24 cellular contexts compared by ENCODE assay signal in genomic region chr9:69621735-69622460, GRCh38. TPM values are rescaled to one million over a fixed set of nuclear protein-coding genes. Genes with fewer than 3 reads are reported as not detected.
"Had no signal": no experiment of that assay in that cellular context is flagged by ENCODE, and none has a peak within 500 bp of the region (broad histone marks: within the 10 kb centered on the region; RNA-seq: fewer than 3 reads in every experiment).

No MANE protein-coding gene starts in this region.

- H3K27ac ChIP-seq: adrenal gland, cardiac muscle cell, ovary, psoas muscle, skin epidermis, suprapubic skin, vagina had no signal

- H3K4me1 ChIP-seq: adrenal gland, psoas muscle had no signal

- H3K27ac Mint-ChIP-seq: activated CD8-positive, alpha-beta T cell treated with anti-CD3 and anti-CD28 coated beads, Interleukin-2, amount 10 ng/mL, durations not matched to agents 7 days and 5 days; activated naive CD4-positive, alpha-beta T cell treated with anti-CD3 and anti-CD28 coated beads, Interleukin-2, amount 50 U/mL, for 24 hours; endodermal cell; immature natural killer cell; memory B cell; naive thymus-derived CD4-positive, alpha-beta T cell; stimulated activated naive CD8-positive, alpha-beta T cell treated with anti-CD3 and anti-CD28 coated beads, Interleukin-15, amount 100 ng/mL, for 72 hours; T-cell had no signal

- H3K36me3 Mint-ChIP-seq: activated naive CD4-positive, alpha-beta T cell treated with anti-CD3 and anti-CD28 coated beads, Interleukin-2, amount 50 U/mL, for 24 hours; immature natural killer cell; memory B cell; T-cell had no signal

- H3K9me3 Mint-ChIP-seq: activated naive CD4-positive, alpha-beta T cell treated with anti-CD3 and anti-CD28 coated beads, Interleukin-2, amount 50 U/mL, for 24 hours; activated T-cell treated with anti-CD3 and anti-CD28 coated beads, Interleukin-2, amount 50 U/mL, for 4 hours; endodermal cell; memory B cell had no signal

- H3K4me3 Mint-ChIP-seq: activated CD8-positive, alpha-beta T cell treated with anti-CD3 and anti-CD28 coated beads, Interleukin-2, amount 10 ng/mL, durations not matched to agents 7 days and 5 days; activated naive CD4-positive, alpha-beta T cell treated with anti-CD3 and anti-CD28 coated beads, Interleukin-2, amount 50 U/mL, for 24 hours; activated T-cell treated with anti-CD3 and anti-CD28 coated beads, Interleukin-2, amount 50 U/mL, for 4 hours; endodermal cell; immature natural killer cell; memory B cell; naive thymus-derived CD4-positive, alpha-beta T cell; stimulated activated naive CD8-positive, alpha-beta T cell treated with anti-CD3 and anti-CD28 coated beads, Interleukin-15, amount 100 ng/mL, for 72 hours; T-cell had no signal

- H3K4me3 ChIP-seq: adrenal gland, cardiac muscle cell, ovary, psoas muscle, skin epidermis, suprapubic skin, vagina had no signal

- H3K27me3 ChIP-seq: adrenal gland, cardiac muscle cell, ovary, suprapubic skin, vagina had no signal

- DNase-seq: activated CD4-positive, alpha-beta T cell treated with anti-CD3 and anti-CD28 coated beads for 48 hours; activated CD4-positive, CD25-positive, alpha-beta regulatory T cell; activated CD8-positive, alpha-beta T cell treated with anti-CD3 and anti-CD28 coated beads, Interleukin-2, amount 10 ng/mL, durations not matched to agents 7 days and 5 days; activated effector memory CD4-positive, alpha-beta T cell treated with anti-CD3 and anti-CD28 coated beads, Interleukin-2, amount 50 U/mL, for 16 hours; activated T-cell treated with anti-CD3 and anti-CD28 coated beads, Interleukin-2, amount 50 U/mL, for 4 hours; adrenal gland; endodermal cell; erythroblast; immature natural killer cell; kidney glomerular epithelial cell; left ventricle myocardium superior; naive thymus-derived CD4-positive, alpha-beta T cell; ovary; psoas muscle; right cardiac atrium; stimulated activated CD4-positive, alpha-beta T cell treated with anti-CD3 and anti-CD28 coated beads, Interleukin-2, amount 100 ng/mL, for 48 hours; stimulated activated naive CD8-positive, alpha-beta T cell treated with anti-CD3 and anti-CD28 coated beads, Interleukin-15, amount 100 ng/mL, for 72 hours; T-cell had no signal

- ATAC-seq: activated CD8-positive, alpha-beta T cell treated with anti-CD3 and anti-CD28 coated beads, Interleukin-2, amount 10 ng/mL, durations not matched to agents 7 days and 5 days; activated T-cell treated with anti-CD3 and anti-CD28 coated beads, Interleukin-2, amount 50 U/mL, for 4 hours; naive thymus-derived CD4-positive, alpha-beta T cell; psoas muscle; stimulated activated naive CD8-positive, alpha-beta T cell treated with anti-CD3 and anti-CD28 coated beads, Interleukin-15, amount 100 ng/mL, for 72 hours; T-cell had no signal

- H3K36me3 ChIP-seq: adrenal gland, cardiac muscle cell, ovary, suprapubic skin, vagina had no signal

- H3K9me3 ChIP-seq: adrenal gland, ovary, psoas muscle, suprapubic skin, vagina had no signal

- H3K4me1 Mint-ChIP-seq: activated naive CD4-positive, alpha-beta T cell treated with anti-CD3 and anti-CD28 coated beads, Interleukin-2, amount 50 U/mL, for 24 hours; immature natural killer cell; memory B cell; naive thymus-derived CD4-positive, alpha-beta T cell; stimulated activated naive CD8-positive, alpha-beta T cell treated with anti-CD3 and anti-CD28 coated beads, Interleukin-15, amount 100 ng/mL, for 72 hours; T-cell had no signal

RNA-seq across cellular contexts. Expression of gene APBA1, which starts 50.3 kb away (rescaled TPM):
- polyA plus RNA-seq: immature natural killer cell had no signal
